Comparison of ENCODE assay signal across 9 cellular contexts in the genomic region with DNA sequence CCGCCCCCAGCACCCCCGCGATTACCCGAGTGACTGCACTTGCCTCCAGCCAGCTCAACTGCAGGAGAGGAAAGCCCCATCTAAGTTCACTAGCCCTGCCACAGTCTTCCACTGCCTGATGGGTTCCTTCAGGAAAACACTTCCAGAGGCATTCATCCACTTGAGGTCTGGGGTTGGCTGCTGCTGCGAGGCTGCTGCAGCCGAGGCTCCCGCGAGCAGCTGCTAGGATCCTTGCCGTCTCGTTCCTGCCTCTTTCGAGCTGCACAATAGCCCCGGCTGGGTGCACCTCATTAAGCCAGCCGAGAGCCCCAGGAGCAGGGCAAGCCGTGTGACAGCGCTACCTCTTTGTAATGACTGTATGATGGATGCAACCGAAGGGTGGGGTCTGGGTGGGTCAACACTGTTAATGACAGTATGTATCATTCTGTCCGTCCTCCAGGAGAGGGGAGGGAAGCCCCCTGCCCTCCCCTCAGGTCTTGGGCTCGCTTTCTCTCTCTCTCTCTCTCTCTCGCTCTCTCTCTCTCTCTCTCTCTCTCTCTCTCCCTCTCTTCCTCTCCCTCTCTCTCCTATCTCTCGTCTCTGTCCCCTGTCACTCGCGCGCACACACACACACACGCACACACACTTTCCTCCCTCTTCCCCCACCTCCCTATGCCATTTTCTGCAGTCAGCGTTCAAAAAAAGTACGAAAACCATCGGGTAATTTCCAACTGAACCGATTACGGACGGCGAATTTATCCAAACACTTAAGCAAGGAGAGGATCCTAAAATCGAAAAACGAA. TPM values are rescaled to one million over a fixed set of nuclear protein-coding genes. Genes with fewer than 3 reads are reported as not detected.
DNase-seq lines count a peak whose midpoint lies in the region; TF ChIP-seq lines count a peak whose summit lies in the region.
"Had no signal": no experiment of that assay in that cellular context is flagged by ENCODE, and none has a peak within 500 bp of the region (broad histone marks: within the 10 kb centered on the region; RNA-seq: fewer than 3 reads in every experiment).

No MANE protein-coding gene starts in this region.

- no peak overlapping the region for H3K27ac ChIP-seq in transverse colon
- H3K27ac ChIP-seq: BLaER1 treated with 17β-estradiol and CSF1 and Interleukin-3, amounts not matched to agents 10 nM and 100 nM had no signal

- WGBS in lower leg skin, 2 donors, result 0 to 1% methylated on average over 21 to 29 of the region's 33 CpGs
- 0 to 12% methylated on average over 5 to 31 of the region's 33 CpGs for WGBS in transverse colon (ENCODE audit: low coverage in 1 of 2), 2 donors

- DNase-seq in NCI-H2227 (lab: John Stamatoyannopoulos, UW; ENCODE audit: unreplicated experiment) (peak; percentile 2), NCI-H2227 treated with DMSO at 0.1 percent for 48 hours (lab: John Stamatoyannopoulos, UW) (no peak), astrocyte of the spinal cord (ENCODE audit: low read depth, low spot score) (peak; percentile 46), lower leg skin (ENCODE audit: low spot score in 2 of 2) (no peak), transverse colon (no peak), KG1 (lab: John Stamatoyannopoulos, UW) (no peak), NAMALWA (ENCODE audit: low spot score) (no peak)
- DNase-seq in activated T-cell treated with anti-CD3 and anti-CD28 coated beads, Interleukin-2, amount 50 U/mL, for 48 hours, result no peak

- TF ChIP-seq POLR2A in lower leg skin (IDR thresholded peaks at IDR 0.05), result no peak
- no peak for TF ChIP-seq POLR2A in transverse colon (IDR thresholded peaks at IDR 0.05)

- no peak for TF ChIP-seq EP300 in transverse colon (IDR thresholded peaks at IDR 0.05; ENCODE audit: low read depth)

- peaks cover 58% of the 10 kb centered on the region for H3K27me3 ChIP-seq in transverse colon
- H3K27me3 ChIP-seq: BLaER1 treated with 17β-estradiol and CSF1 and Interleukin-3, amounts not matched to agents 10 nM and 100 nM had no signal

- H3K36me3 ChIP-seq in transverse colon, result no peaks in the 10 kb centered on the region
- H3K36me3 ChIP-seq: BLaER1 treated with 17β-estradiol and CSF1 and Interleukin-3, amounts not matched to agents 10 nM and 100 nM had no signal

- in situ Hi-C loops in astrocyte of the spinal cord (cut with HindIII; ENCODE audit: low sequenced_read_pairs), result no loop called here
- in situ Hi-C loops in transverse colon (cut with MboI; ENCODE audit: low pct_ligation_motif_present in 1 of 4, low pct_unique_long_range_greater_than_20kb in 1 of 4, low sequenced_read_pairs in 3 of 4), result no loop called here

- intact Hi-C loops in lower leg skin (cut with DNase I; ENCODE audit: low total_unique reads) (no loop called here), transverse colon (cut with DNase I; ENCODE audit: low total_unique reads) (no loop called here)

- TF ChIP-seq CTCF in astrocyte of the spinal cord (IDR thresholded peaks at IDR 0.05; ENCODE audit: low read depth, low read length) (no peak), lower leg skin (IDR thresholded peaks at IDR 0.05) (no peak), transverse colon (IDR thresholded peaks at IDR 0.05) (no peak)

- peak overlapping the region; percentile 54 for H3K4me3 ChIP-seq in astrocyte of the spinal cord (ENCODE audit: low read depth, low read length)
- peak overlapping the region; percentile 9 for H3K4me3 ChIP-seq in lower leg skin (ENCODE audit: low read depth, poor library complexity, severe bottlenecking)
- H3K4me3 ChIP-seq in transverse colon, result peak overlapping the region in 3 of 4 donors; percentile 12 to 54 (median 30)
- H3K4me3 ChIP-seq: BLaER1 treated with 17β-estradiol and CSF1 and Interleukin-3, amounts not matched to agents 10 nM and 100 nM had no signal

- H3K4me1 ChIP-seq in transverse colon, result peaks cover 0 to 17% (median 8%) of the 10 kb centered on the region in 4 donors
- H3K4me1 ChIP-seq: BLaER1 treated with 17β-estradiol and CSF1 and Interleukin-3, amounts not matched to agents 10 nM and 100 nM had no signal

- no peaks in the 10 kb centered on the region for H3K9me3 ChIP-seq in transverse colon

RNA-seq across cellular contexts. Expression of a gene that starts 24.4 kb away (rescaled TPM):
- 1 to 10 TPM in 1 of 4 donors, under 1 TPM in 3; 0.11 to 1.3 (median 0.42) TPM for total RNA-seq in lower leg skin
- total RNA-seq in transverse colon, result 1 to 10 TPM in 1 of 4 donors, under 1 TPM in 2, not detected in 1; 0.41 to 2.2 (median 0.60) TPM

Comparison
In these comparisons a context has a peak if more than half of its experiments do, and no peak if none do; other contexts are left out.
1. DNase-seq: peak in NCI-H2227 (single experiment) and astrocyte of the spinal cord (single experiment); none in NCI-H2227 treated with DMSO at 0.1 percent for 48 hours (single experiment), lower leg skin (0 of 2), transverse colon (single experiment), KG1 (single experiment), NAMALWA (single experiment) and activated T-cell treated with anti-CD3 and anti-CD28 coated beads, Interleukin-2, amount 50 U/mL, for 48 hours (0 of 2).
2. Peak in every context shown above with its lines, with median percentiles within 50 percentile points of each other: H3K4me3 ChIP-seq.